Comparison of ENCODE assay signal across 9 cellular contexts in genomic region chr5:40879163-40879942, GRCh38. TPM values are rescaled to one million over a fixed set of nuclear protein-coding genes. Genes with fewer than 3 reads are reported as not detected.
DNase-seq lines count a peak whose midpoint lies in the region; ATAC-seq, FAIRE-seq and TF ChIP-seq lines count a peak whose summit lies in the region.
"Had no signal": no experiment of that assay in that cellular context is flagged by ENCODE, and none has a peak within 500 bp of the region (broad histone marks: within the 10 kb centered on the region; RNA-seq: fewer than 3 reads in every experiment).

No MANE protein-coding gene starts in this region.

- H2BK120ac ChIP-seq in IMR-90 (ENCODE audit: low read depth, low read length): no peak overlapping the region

- in situ Hi-C loops in IMR-90 (cut with MboI; ENCODE audit: low sequenced_read_pairs): loop anchor here (10.0 kb wide), 2 partner anchors 935 to 1295 kb away; no protein-coding TSS in a partner anchor

- peak; percentile 94 for FAIRE-seq in pancreas (lab: Jason Lieb, UNC)

- H3K27ac ChIP-seq in IMR-90 (ENCODE audit: insufficient read depth, low read length): no peak overlapping the region
- H3K27ac ChIP-seq in pancreas: no peak overlapping the region

- peak overlapping the region; percentile 70; the same call in 1 of the 2 replicates for H3K4me2 ChIP-seq in IMR-90 (ENCODE audit: low read depth, low read length)

- CTCF ChIA-PET in IMR-90 (lab: Yijun Ruan, JAX): interaction anchor here (0.6 to 1.0 kb wide), 2 partner anchors 17 to 1301 kb away, joined by 3 read pairs; no protein-coding TSS in a partner anchor

- H3K4me1 ChIP-seq in IMR-90 (ENCODE audit: control insufficient read depth, insufficient read depth, low read length) (no peaks in the 10 kb centered on the region), pancreas (no peaks in the 10 kb centered on the region)

- no TSS peak for BruUV-seq in IMR-90 (replicated peaks; lab: Mats Ljungman, UMichigan)

- no peak overlapping the region for H4K5ac ChIP-seq in IMR-90 (ENCODE audit: low read depth, low read length)

- peaks cover 7% of the 10 kb centered on the region for H3K9me3 ChIP-seq in IMR-90 (ENCODE audit: control insufficient read depth, insufficient read depth, low read length)
- H3K9me3 ChIP-seq in pancreas: no peaks in the 10 kb centered on the region

- no peaks in the 10 kb centered on the region for H3K79me1 ChIP-seq in IMR-90 (ENCODE audit: low read depth in 1 of 2, low read length in 2 of 2)

- no peak overlapping the region for H3K9ac ChIP-seq in IMR-90 (ENCODE audit: low read depth, low read length)

- DNase-seq in GM03348 (ENCODE audit: low spot score) (peak; percentile 66), IMR-90 (peak; percentile 45), RKO (ENCODE audit: low spot score) (peak; percentile 70), endothelial cell (ENCODE audit: low spot score) (no peak), pancreas (no peak)
- DNase-seq in stimulated activated naive CD4-positive, alpha-beta T cell treated with Interleukin-2 at 50 U/mL for 16 hours (lab: John Stamatoyannopoulos, UW): no peak

- no peaks in the 10 kb centered on the region for H4K20me1 ChIP-seq in IMR-90 (ENCODE audit: insufficient read depth, low read length)

- POLR2A ChIA-PET in IMR-90 (lab: Charles Lee; ENCODE audit: unreplicated experiment): no interaction called here

- no peak overlapping the region for H3K4me3 ChIP-seq in IMR-90 (ENCODE audit: insufficient read depth, low read depth, low read length)
- no peak overlapping the region for H3K4me3 ChIP-seq in pancreas

- H3K9me3 Mint-ChIP-seq in endothelial cell (ENCODE audit: unreplicated experiment): peaks cover 10% of the 10 kb centered on the region

- no peak overlapping the region for H3K4ac ChIP-seq in IMR-90 (ENCODE audit: low read depth, low read length)

- peak; percentile 60 for TF ChIP-seq CTCF in IMR-90 (conservative IDR thresholded peaks at IDR 0.05; ENCODE audit: low read depth, low read length)
- peak; percentile 84 for TF ChIP-seq CTCF in endothelial cell (IDR thresholded peaks at IDR 0.05; ENCODE audit: unreplicated experiment)
- TF ChIP-seq CTCF in pancreas (IDR thresholded peaks at IDR 0.05): peak; percentile 10 to 54 (median 40)

- H3K23ac ChIP-seq in IMR-90 (ENCODE audit: low read depth, low read length): no peak overlapping the region

- ATAC-seq in IMR-90 (ENCODE audit: low read depth) (peak; percentile 79), pancreas (peak; percentile 43 to 75 (median 66)), GM19455 (IDR thresholded peaks at IDR 0.05; ENCODE audit: unreplicated experiment) (no peak), GM21528 (IDR thresholded peaks at IDR 0.05; ENCODE audit: low FRiP score, unreplicated experiment) (no peak)
- ATAC-seq: T-cell had no signal

- H2AFZ ChIP-seq in IMR-90 (replicated peaks; ENCODE audit: low read length, poor library complexity): peak overlapping the region; percentile 69

- H2AK9ac ChIP-seq in IMR-90 (replicated peaks; ENCODE audit: low read depth, low read length, poor library complexity): no peak overlapping the region

- H3K27me3 Mint-ChIP-seq in endothelial cell (ENCODE audit: unreplicated experiment): peaks cover under 1% of the 10 kb centered on the region
- H3K27me3 Mint-ChIP-seq: T-cell had no signal

- H3K27me3 ChIP-seq in IMR-90 (ENCODE audit: control insufficient read depth, insufficient read depth, low read length): no peaks in the 10 kb centered on the region; the same call in 1 of the 2 replicates
- H3K27me3 ChIP-seq in pancreas: no peaks in the 10 kb centered on the region

- no peaks in the 10 kb centered on the region for H3K9me1 ChIP-seq in IMR-90 (ENCODE audit: insufficient read depth, low read length)

- H3K36me3 ChIP-seq in IMR-90 (ENCODE audit: control insufficient read depth, insufficient read depth, low read length) (no peaks in the 10 kb centered on the region), pancreas (no peaks in the 10 kb centered on the region)

- intact Hi-C loops in IMR-90 (cut with micrococcal nuclease) (loop anchor here (1.0 to 10.0 kb wide), 5 partner anchors 37 to 1302 kb away; partner anchors contain the start of genes CARD6 and TTC33), pancreas (cut with DNase I) (loop anchor here in 1 of 3 donors (10.0 kb wide), 1 partner anchor 125 kb away; the partner anchor contains the start of gene TTC33)

- peak overlapping the region in 1 of 2 experiments; percentile 6; a peak in 1 of 4 replicates for H4K8ac ChIP-seq in IMR-90 (ENCODE audit: low read depth in 2 of 2, low read length in 2 of 2)

- H2BK5ac ChIP-seq in IMR-90 (ENCODE audit: low read depth, low read length, poor library complexity, severe bottlenecking): no peak overlapping the region

- H2AK5ac ChIP-seq in IMR-90 (ENCODE audit: low read depth, low read length): no peak overlapping the region

- H3K56ac ChIP-seq in IMR-90 (ENCODE audit: extremely low read depth, insufficient read depth, low read length): no peak overlapping the region

- no peak overlapping the region for H3K18ac ChIP-seq in IMR-90 (ENCODE audit: low read depth, low read length)

- no peak overlapping the region for H2BK20ac ChIP-seq in IMR-90 (ENCODE audit: low read depth, low read length)

- H3K14ac ChIP-seq in IMR-90 (replicated peaks; ENCODE audit: low read depth, low read length): no peak overlapping the region

- H3K36me3 Mint-ChIP-seq in endothelial cell (ENCODE audit: low read depth, unreplicated experiment): no peaks in the 10 kb centered on the region
- H3K36me3 Mint-ChIP-seq: T-cell had no signal

- no peak overlapping the region for H2BK15ac ChIP-seq in IMR-90 (ENCODE audit: low read depth, low read length)

- H4K91ac ChIP-seq in IMR-90 (ENCODE audit: insufficient read depth, low read depth, low read length): no peak overlapping the region

- H3K27ac Mint-ChIP-seq in endothelial cell (ENCODE audit: unreplicated experiment): no peak overlapping the region
- H3K27ac Mint-ChIP-seq: T-cell had no signal

- peak; percentile 61 for TF ChIP-seq RAD21 in IMR-90 (IDR thresholded peaks at IDR 0.05; ENCODE audit: low read length)

- WGBS in IMR-90 (ENCODE audit: extremely low coverage in 2 of 2, insufficient read length in 1 of 2), 2 experiments: no CpG with 5 or more reads among the region's 10 CpGs
- WGBS in pancreas, 2 donors: 19 to 25% methylated on average over 10 of the region's 10 CpGs

- H3K4me3 Mint-ChIP-seq in endothelial cell (ENCODE audit: unreplicated experiment): no peak overlapping the region
- H3K4me3 Mint-ChIP-seq: T-cell had no signal

- dilution Hi-C loops in IMR-90 (cut with HindIII; ENCODE audit: low sequenced_read_pairs, unreplicated experiment): no loop called here

- no peaks in the 10 kb centered on the region for H3K4me1 Mint-ChIP-seq in endothelial cell (ENCODE audit: unreplicated experiment)

- TF ChIP-seq POLR2A in IMR-90 (IDR thresholded peaks at IDR 0.05; ENCODE audit: low read depth, low read length): no peak

TF ChIP-seq in IMR-90, 13 proteins besides CTCF, POLR2A, EP300 and RAD21:
- TF ChIP-seq MAZ (IDR thresholded peaks at IDR 0.05; ENCODE audit: borderline replicate concordance, low read depth, low read length): no peak
- peak; percentile 56; the same call in 1 of the 2 replicates for TF ChIP-seq SMC3 (IDR thresholded peaks at IDR 0.05; ENCODE audit: low read depth, low read length)
TF ChIP-seq in IMR-90: peak in this region for 1.

RNA-seq across cellular contexts. Expression of gene C7, which starts 29.9 kb away (rescaled TPM):
- 0.54 and 0.83 TPM in 2 replicates for total RNA-seq in IMR-90 (2012; rRNA removed)
- polyA plus RNA-seq in IMR-90 (2012; rRNA removed): 1.4 and 1.8 TPM in 2 replicates
- polyA plus RNA-seq in IMR-90 (2012; cell fraction: cytosol; rRNA removed): 0.97 and 1.2 TPM in 2 replicates
- 0.83 and 2.4 TPM in 2 replicates for polyA plus RNA-seq in IMR-90 (2012; cell fraction: nucleus; rRNA removed; ENCODE audit: low replicate concordance)
- 1.5 TPM for total RNA-seq in endothelial cell (ENCODE audit: unreplicated experiment)
- total RNA-seq in pancreas: 100 to 1,000 TPM in 2 of 6 donors, 10 to 100 TPM in 4; 35.6 to 215 (median 72.4) TPM
- 10 to 100 TPM; 29.8 to 36.0 TPM for polyA plus RNA-seq in pancreas

RNA-seq across cellular contexts. Expression of gene CARD6, which starts 38.2 kb away (rescaled TPM):
- 4.2 and 4.3 TPM in 2 replicates for total RNA-seq in IMR-90 (2012; rRNA removed)
- polyA plus RNA-seq in IMR-90 (2012; rRNA removed): 1.5 and 1.8 TPM in 2 replicates
- 0.46 and 0.63 TPM in 2 replicates for polyA plus RNA-seq in IMR-90 (2012; cell fraction: cytosol; rRNA removed)
- polyA plus RNA-seq in IMR-90 (2012; cell fraction: nucleus; rRNA removed; ENCODE audit: low replicate concordance): 0.18 and 1.3 TPM in 2 replicates
- 3.7 TPM for total RNA-seq in endothelial cell (ENCODE audit: unreplicated experiment)
- total RNA-seq in pancreas: 1 to 10 TPM; 1.7 to 8.0 (median 3.1) TPM
- polyA plus RNA-seq in pancreas: 1 to 10 TPM; 1.9 to 2.5 TPM

RNA-seq across cellular contexts. Expression of gene RPL37, which starts 44.3 kb away (rescaled TPM):
- total RNA-seq in IMR-90 (2012; rRNA removed): 35.3 and 68.6 TPM in 2 replicates
- polyA plus RNA-seq in IMR-90 (2012; rRNA removed): 294 and 551 TPM in 2 replicates
- 107 and 412 TPM in 2 replicates for polyA plus RNA-seq in IMR-90 (2012; cell fraction: cytosol; rRNA removed)
- polyA plus RNA-seq in IMR-90 (2012; cell fraction: nucleus; rRNA removed; ENCODE audit: low replicate concordance): 28.1 and 181 TPM in 2 replicates
- 1,272 TPM for total RNA-seq in endothelial cell (ENCODE audit: unreplicated experiment)
- 100 to 1,000 TPM; 544 to 898 (median 729) TPM for total RNA-seq in pancreas
- 1,000 to 10,000 TPM; 1,071 to 1,157 TPM for polyA plus RNA-seq in pancreas

Comparison
In these comparisons a context has a peak if more than half of its experiments do, and no peak if none do; other contexts are left out.
1. DNase-seq: peak in GM03348 (single experiment), IMR-90 (single experiment) and RKO (single experiment); none in endothelial cell (single experiment), pancreas (0 of 6) and stimulated activated naive CD4-positive, alpha-beta T cell treated with Interleukin-2 at 50 U/mL for 16 hours (single experiment).
2. ATAC-seq: peak in IMR-90 (single experiment) and pancreas (4 of 4); none in GM19455 (single experiment) and GM21528 (single experiment).
3. RNA of gene C7, which starts 29.9 kb away (total RNA-seq): 35.6 to 215 TPM in pancreas; 1.5 TPM in endothelial cell (single experiment) and 0.54 to 0.83 TPM in IMR-90; every median in the first group is over 10 times any median in the second.
4. Peak in every context shown above with its lines, with median percentiles within 50 percentile points of each other: CTCF ChIP-seq.